In the genomic region with DNA sequence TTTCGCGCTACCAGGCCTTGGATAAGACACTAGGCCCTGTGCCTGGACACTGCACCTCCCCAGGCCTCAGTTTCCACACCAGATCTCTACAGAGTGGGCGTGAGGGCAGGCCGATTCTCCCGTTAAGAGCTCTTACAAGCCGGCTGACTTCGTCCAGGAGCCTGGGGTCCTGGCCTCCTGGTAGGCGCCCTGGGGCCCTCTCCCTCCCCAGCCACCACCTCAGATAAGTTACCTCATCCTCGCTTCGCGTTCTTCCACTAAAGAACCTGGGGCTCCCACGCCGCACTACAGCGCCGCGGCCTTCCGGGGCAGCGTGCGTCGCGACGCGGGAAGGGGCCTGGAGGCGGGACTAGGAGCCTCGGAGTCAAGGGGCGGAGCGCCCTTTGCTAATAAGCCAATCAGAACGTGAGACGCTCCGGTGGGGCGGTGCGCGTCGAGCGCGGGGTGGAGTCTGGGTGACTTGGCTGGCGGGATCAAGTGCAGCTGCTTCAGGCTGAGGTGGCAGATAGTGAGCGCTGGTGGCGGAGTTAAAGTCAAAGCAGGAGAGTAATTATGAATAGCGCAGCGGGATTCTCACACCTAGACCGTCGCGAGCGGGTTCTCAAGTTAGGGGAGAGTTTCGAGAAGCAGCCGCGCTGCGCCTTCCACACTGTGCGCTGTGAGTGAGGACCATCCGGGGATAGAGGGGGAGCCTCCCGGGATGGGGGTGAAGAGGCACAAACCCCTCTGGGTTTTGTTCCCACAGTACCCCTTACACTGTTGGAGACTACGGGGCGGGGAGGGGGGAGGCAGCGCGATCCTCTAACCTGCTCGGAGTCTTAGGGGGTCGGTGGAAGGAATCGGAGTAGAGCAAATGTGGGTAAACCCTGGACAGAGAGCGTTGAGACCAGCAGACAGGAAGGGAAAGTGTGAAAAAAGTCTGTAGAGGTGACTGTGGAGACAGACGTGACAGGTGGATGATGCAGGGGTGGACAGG, we compare ENCODE assay signal across 7 cellular contexts.
DNase-seq lines count a peak whose midpoint lies in the region; ATAC-seq and TF ChIP-seq lines count a peak whose summit lies in the region.

A gene (plus strand): TSS at position 476 of the 976 bp plus-strand sequence. CDS start 77 bp downstream, at position 553.
A gene with protein sequence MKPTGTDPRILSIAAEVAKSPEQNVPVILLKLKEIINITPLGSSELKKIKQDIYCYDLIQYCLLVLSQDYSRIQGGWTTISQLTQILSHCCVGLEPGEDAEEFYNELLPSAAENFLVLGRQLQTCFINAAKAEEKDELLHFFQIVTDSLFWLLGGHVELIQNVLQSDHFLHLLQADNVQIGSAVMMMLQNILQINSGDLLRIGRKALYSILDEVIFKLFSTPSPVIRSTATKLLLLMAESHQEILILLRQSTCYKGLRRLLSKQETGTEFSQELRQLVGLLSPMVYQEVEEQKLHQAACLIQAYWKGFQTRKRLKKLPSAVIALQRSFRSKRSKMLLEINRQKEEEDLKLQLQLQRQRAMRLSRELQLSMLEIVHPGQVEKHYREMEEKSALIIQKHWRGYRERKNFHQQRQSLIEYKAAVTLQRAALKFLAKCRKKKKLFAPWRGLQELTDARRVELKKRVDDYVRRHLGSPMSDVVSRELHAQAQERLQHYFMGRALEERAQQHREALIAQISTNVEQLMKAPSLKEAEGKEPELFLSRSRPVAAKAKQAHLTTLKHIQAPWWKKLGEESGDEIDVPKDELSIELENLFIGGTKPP (minus strand): TSS at position 327 of the 976 bp plus-strand sequence. CDS start 6,100 bp downstream, outside the sequence.

- peak; percentile 98 to 99 for DNase-seq in NCI-H2081 (lab: John Stamatoyannopoulos, UW)
- peak; percentile 86 for DNase-seq in T1000 (lab: John Stamatoyannopoulos, UW)
- peak; percentile 97 for DNase-seq in astrocyte of the spinal cord (ENCODE audit: low read depth, low spot score)
- DNase-seq in hypothalamus (lab: John Stamatoyannopoulos, UW), result peak; percentile 55 to 98 (median 92)
- peak; percentile 82 for DNase-seq in retinal pigment epithelial cell (ENCODE audit: low read depth)

- peak; percentile 93 for ATAC-seq in GM18508 (IDR thresholded peaks at IDR 0.05; ENCODE audit: insufficient read depth, unreplicated experiment)
- ATAC-seq in HG03025 (IDR thresholded peaks at IDR 0.05; ENCODE audit: low FRiP score, unreplicated experiment), result peak; percentile 97

- TF ChIP-seq CTCF in astrocyte of the spinal cord (IDR thresholded peaks at IDR 0.05; ENCODE audit: low read depth, low read length) (no peak), retinal pigment epithelial cell (conservative IDR thresholded peaks at IDR 0.05; ENCODE audit: low read depth, low read length) (no peak)

- in situ Hi-C loops in astrocyte of the spinal cord (cut with HindIII; ENCODE audit: low sequenced_read_pairs), result no loop called here

- peak within 1 kb of the TSS; percentile 86 for H3K4me3 ChIP-seq in astrocyte of the spinal cord (ENCODE audit: low read depth, low read length)
- peak within 1 kb of the TSS; percentile 84 for H3K4me3 ChIP-seq in retinal pigment epithelial cell (ENCODE audit: low read length)

Comparison
In these comparisons a context has a peak if more than half of its experiments do, and no peak if none do; other contexts are left out.
1. Peak in every context shown above with its lines: DNase-seq, ATAC-seq and H3K4me3 ChIP-seq.